Comparison of ENCODE assay signal across 22 cellular contexts in genomic region chr2:239965318-239965717, GRCh38. TPM values are rescaled to one million over a fixed set of nuclear protein-coding genes. Genes with fewer than 3 reads are reported as not detected.
DNase-seq lines count a peak whose midpoint lies in the region; ATAC-seq and TF ChIP-seq lines count a peak whose summit lies in the region.
"Had no signal": no experiment of that assay in that cellular context is flagged by ENCODE, and none has a peak within 500 bp of the region (broad histone marks: within the 10 kb centered on the region; RNA-seq: fewer than 3 reads in every experiment).

No MANE protein-coding gene starts in this region.

- H3F3A ChIP-seq in GM23338 (replicated peaks; ENCODE audit: low read depth): no peaks in the 10 kb centered on the region

- intact Hi-C loops in sciatic nerve (cut with DNase I): no loop called here
- intact Hi-C loops in left colon (cut with DNase I, micrococcal nuclease): no loop called here

- DNase-seq in GM23338 (ENCODE audit: low spot score) (peak; percentile 16), foreskin melanocyte (peak; percentile 40), sciatic nerve (ENCODE audit: low spot score) (peak; percentile 53), erythroblast (lab: John Stamatoyannopoulos, UW) (no peak), coronary artery (ENCODE audit: low spot score) (no peak), left colon (no peak)
- DNase-seq in activated T-cell treated with anti-CD3 and anti-CD28 coated beads, Interleukin-2, amount 50 U/mL, for 4 hours: no peak
- DNase-seq: Calu3; CD8-positive, alpha-beta memory T cell; DMS153; GOT3; KG1; NCI-H1092 treated with DMSO at 0.1 percent for 48 hours; NCI-H1436 treated with DMSO at 0.1 percent for 48 hours; NCI-H1930; NCI-H2171; NCI-H345; NCI-H524 treated with DMSO at 0.1 percent for 48 hours; NCI-H82 had no signal

- H3K27ac Mint-ChIP-seq in GM23338: peak overlapping the region; percentile 72
- H3K27ac Mint-ChIP-seq: CD8-positive, alpha-beta memory T cell had no signal

- TF ChIP-seq POLR2A in erythroblast (IDR thresholded peaks at IDR 0.05; ENCODE audit: low read length): no peak

- no peak for TF ChIP-seq CTCF in GM23338 (conservative IDR thresholded peaks at IDR 0.05; ENCODE audit: low read depth in 2 of 2)
- TF ChIP-seq CTCF in VCaP (conservative IDR thresholded peaks at IDR 0.05): no peak
- TF ChIP-seq CTCF in coronary artery (IDR thresholded peaks at IDR 0.05): no peak

- H3K27me3 ChIP-seq in GM23338 (ENCODE audit: insufficient read depth): no peaks in the 10 kb centered on the region

- H3K27ac ChIP-seq in GM23338 (ENCODE audit: low read depth) (no peak overlapping the region), VCaP (peak overlapping the region; percentile 44; the same call in 1 of the 2 replicates), coronary artery (no peak overlapping the region)
- H3K27ac ChIP-seq: C4-2B had no signal

- no peaks in the 10 kb centered on the region for H3K79me2 ChIP-seq in GM23338 (replicated peaks; ENCODE audit: insufficient read depth)

- H3K9me3 Mint-ChIP-seq in GM23338: peaks cover 9% of the 10 kb centered on the region; the same call in 2 of the 3 replicates
- peaks cover 10% of the 10 kb centered on the region for H3K9me3 Mint-ChIP-seq in activated T-cell treated with anti-CD3 and anti-CD28 coated beads, Interleukin-2, amount 50 U/mL, for 4 hours

- peaks cover 10% of the 10 kb centered on the region for H3K4me1 Mint-ChIP-seq in GM23338
- H3K4me1 Mint-ChIP-seq in activated T-cell treated with anti-CD3 and anti-CD28 coated beads, Interleukin-2, amount 50 U/mL, for 4 hours (ENCODE audit: low read depth): no peaks in the 10 kb centered on the region
- H3K4me1 Mint-ChIP-seq: CD8-positive, alpha-beta memory T cell had no signal

- H2AFZ ChIP-seq in GM23338: no peak overlapping the region

- H3K27me3 Mint-ChIP-seq in GM23338 (ENCODE audit: insufficient read depth, low read depth, poor library complexity): peaks cover 6% of the 10 kb centered on the region
- no peaks in the 10 kb centered on the region for H3K27me3 Mint-ChIP-seq in activated T-cell treated with anti-CD3 and anti-CD28 coated beads, Interleukin-2, amount 50 U/mL, for 4 hours (ENCODE audit: low read depth)
- H3K27me3 Mint-ChIP-seq: CD8-positive, alpha-beta memory T cell had no signal

- H3K36me3 ChIP-seq in GM23338 (ENCODE audit: insufficient read depth): peaks cover 5% of the 10 kb centered on the region; the same call in 1 of the 2 replicates

- H3K36me3 Mint-ChIP-seq in GM23338 (ENCODE audit: low read depth): peaks cover 60% of the 10 kb centered on the region
- peaks cover 67% of the 10 kb centered on the region for H3K36me3 Mint-ChIP-seq in activated T-cell treated with anti-CD3 and anti-CD28 coated beads, Interleukin-2, amount 50 U/mL, for 4 hours (ENCODE audit: insufficient read depth)

- H3K4me1 ChIP-seq in GM23338 (ENCODE audit: insufficient read depth): no peaks in the 10 kb centered on the region

- H3K4me2 ChIP-seq in GM23338: no peak overlapping the region

- H3K4me3 ChIP-seq in GM23338 (no peak overlapping the region), coronary artery (no peak overlapping the region)

- no peak overlapping the region for H3K4me3 Mint-ChIP-seq in GM23338
- no peak overlapping the region for H3K4me3 Mint-ChIP-seq in activated T-cell treated with anti-CD3 and anti-CD28 coated beads, Interleukin-2, amount 50 U/mL, for 4 hours
- H3K4me3 Mint-ChIP-seq: CD8-positive, alpha-beta memory T cell had no signal

- ATAC-seq in GM23338 (peak; percentile 42), sciatic nerve (no peak), left colon (no peak)
- no peak for ATAC-seq in activated T-cell treated with anti-CD3 and anti-CD28 coated beads, Interleukin-2, amount 50 U/mL, for 4 hours
- ATAC-seq: Panc1 had no signal

- H4K20me1 ChIP-seq in GM23338 (replicated peaks; ENCODE audit: insufficient read depth): no peaks in the 10 kb centered on the region

- no peaks in the 10 kb centered on the region for H3K9me2 ChIP-seq in GM23338 (ENCODE audit: insufficient read depth)

TF ChIP-seq in GM23338, 12 proteins besides CTCF, POLR2A, EP300 and RAD21 (continues in another document):
- TF ChIP-seq EZH2phosphoT487 (IDR thresholded peaks at IDR 0.05; ENCODE audit: unreplicated experiment) (no peak), JUNB (IDR thresholded peaks at IDR 0.05; ENCODE audit: unreplicated experiment) (no peak), ZNF114 (CRISPR knock-in tag; IDR thresholded peaks at IDR 0.05) (no peak), EZH2 (IDR thresholded peaks at IDR 0.05; ENCODE audit: low read depth, unreplicated experiment) (no peak), STAT1 (IDR thresholded peaks at IDR 0.05; ENCODE audit: unreplicated experiment) (no peak), ZNF462 (CRISPR knock-in tag; IDR thresholded peaks at IDR 0.05) (no peak), ETS1 (IDR thresholded peaks at IDR 0.05) (no peak), ZNF331 (CRISPR knock-in tag; IDR thresholded peaks at IDR 0.05; ENCODE audit: low read depth) (no peak)

RNA-seq across cellular contexts. Expression of gene NDUFA10, which starts 59.8 kb away (rescaled TPM):
- total RNA-seq in GM23338 (2014; rRNA removed; shearing (Covaris generic)): 113 and 156 TPM in 2 replicates
- polyA plus RNA-seq in GM23338 (2016; fragmentation: Nextera tagmentation; extraction: Ambion mirVana): 64.8 and 81.0 TPM in 2 replicates
- 124 TPM for total RNA-seq in sciatic nerve
- 100 to 1,000 TPM; 122 to 128 (median 128) TPM for total RNA-seq in activated T-cell treated with anti-CD3 and anti-CD28 coated beads, Interleukin-2, amount 50 U/mL, for 4 hours
- total RNA-seq in left colon: 100 to 1,000 TPM; 222 to 260 TPM

Comparison
In these comparisons a context has a peak if more than half of its experiments do, and no peak if none do; other contexts are left out.
1. DNase-seq: peak in GM23338 (single experiment), foreskin melanocyte (single experiment) and sciatic nerve (single experiment); none in activated T-cell treated with anti-CD3 and anti-CD28 coated beads, Interleukin-2, amount 50 U/mL, for 4 hours (single experiment), erythroblast (0 of 2), coronary artery (single experiment) and left colon (0 of 2).